10 cellular contexts compared by ENCODE assay signal in genomic region chr22:37808294-37808657, GRCh38. TPM values are rescaled to one million over a fixed set of nuclear protein-coding genes. Genes with fewer than 3 reads are reported as not detected.
DNase-seq lines count a peak whose midpoint lies in the region; ATAC-seq and TF ChIP-seq lines count a peak whose summit lies in the region.
"Had no signal": no experiment of that assay in that cellular context is flagged by ENCODE, and none has a peak within 500 bp of the region (broad histone marks: within the 10 kb centered on the region; RNA-seq: fewer than 3 reads in every experiment).

No MANE protein-coding gene starts in this region.

- ATAC-seq in gastroesophageal sphincter, result no peak
- ATAC-seq in GM19455 (IDR thresholded peaks at IDR 0.05; ENCODE audit: unreplicated experiment), result no peak

- no peak for TF ChIP-seq CTCF in gastroesophageal sphincter (IDR thresholded peaks at IDR 0.05)

- POLR2A ChIA-PET in HEK293T (lab: Yijun Ruan, JAX), result interaction anchor here (0.9 to 6.9 kb wide), 11 partner anchors 9 to 200 kb away, joined by 3 to 78 read pairs (median 5); partner anchors contain the start of genes ANKRD54, GALR3 and GGA1

- H3K4me1 ChIP-seq in HAP-1 (peaks cover 4% of the 10 kb centered on the region), gastroesophageal sphincter (peaks cover 0 to 62% (median 19%) of the 10 kb centered on the region in 3 donors)
- H3K4me1 ChIP-seq: foreskin keratinocyte had no signal

- H3K27me3 ChIP-seq in HAP-1 (ENCODE audit: low read depth) (peaks cover 5% of the 10 kb centered on the region), gastroesophageal sphincter (no peaks in the 10 kb centered on the region)
- H3K27me3 ChIP-seq: foreskin keratinocyte had no signal

- H3K9me3 ChIP-seq in HAP-1, result no peaks in the 10 kb centered on the region
- no peaks in the 10 kb centered on the region for H3K9me3 ChIP-seq in gastroesophageal sphincter

- H3K4me3 ChIP-seq in HAP-1 (peak overlapping the region; percentile 73), gastroesophageal sphincter (peak overlapping the region; percentile 66 to 71), skeletal muscle cell (ENCODE audit: low read depth, low read length) (peak overlapping the region; percentile 75)

- no peak for TF ChIP-seq EP300 in gastroesophageal sphincter (IDR thresholded peaks at IDR 0.05)

- in situ Hi-C loops in HAP-1 (cut with MboI; ENCODE audit: low sequenced_read_pairs), result no loop called here

- CTCF ChIA-PET in HEK293T (lab: Yijun Ruan, JAX), result interaction anchor here (1.6 to 4.4 kb wide), 2 partner anchors 9 to 55 kb away, joined by 3 to 23 read pairs; no protein-coding TSS in a partner anchor

- DNase-seq in HAP-1 (ENCODE audit: low spot score in 2 of 2), result no peak
- DNase-seq in SW480 (ENCODE audit: low spot score), result peak; percentile 10
- no peak for DNase-seq in skeletal muscle cell (ENCODE audit: low read depth)
- DNase-seq in HEK293T (ENCODE audit: extremely low spot score), result no peak
- DNase-seq in activated effector memory CD4-positive, alpha-beta T cell treated with Interleukin-2 at 50 U/mL for 16 hours, result no peak
- no peak for DNase-seq in hippocampal formation (lab: John Stamatoyannopoulos, UW)

- H3K36me3 ChIP-seq in HAP-1 (replicated peaks) (no peaks in the 10 kb centered on the region; the same call in 1 of the 2 replicates), gastroesophageal sphincter (peaks cover 0 to 6% of the 10 kb centered on the region in 2 donors)

- no peak for TF ChIP-seq POLR2A in gastroesophageal sphincter (IDR thresholded peaks at IDR 0.05)

- WGBS in gastroesophageal sphincter (ENCODE audit: low coverage in 1 of 2), 2 donors, result 15% methylated on average over 2 of the region's 8 CpGs; no CpG with 5 or more reads in 1 of the 2 donors

- H3K27ac ChIP-seq in gastroesophageal sphincter, result peak overlapping the region; percentile 15 to 96 (median 86)
- H3K27ac ChIP-seq: foreskin keratinocyte had no signal

TF ChIP-seq in HEK293T, 16 proteins besides CTCF, POLR2A, EP300 and RAD21:
- TF ChIP-seq LEF1 (IDR thresholded peaks at IDR 0.05; ENCODE audit: borderline replicate concordance) (no peak), L3MBTL2 (conservative IDR thresholded peaks at IDR 0.05) (no peak), SUZ12 (IDR thresholded peaks at IDR 0.05) (no peak), ARNT (IDR thresholded peaks at IDR 0.05) (no peak), FOXK2 (IDR thresholded peaks at IDR 0.05) (no peak), ELF4 (IDR thresholded peaks at IDR 0.05) (no peak), FOXA1 (IDR thresholded peaks at IDR 0.05) (no peak), NFRKB (IDR thresholded peaks at IDR 0.05) (no peak), ZNF384 (IDR thresholded peaks at IDR 0.05) (no peak), CTBP1 (IDR thresholded peaks at IDR 0.05; ENCODE audit: borderline replicate concordance) (no peak), TARDBP (IDR thresholded peaks at IDR 0.05) (no peak), PKNOX1 (IDR thresholded peaks at IDR 0.05) (no peak), FOXM1 (IDR thresholded peaks at IDR 0.05; ENCODE audit: borderline replicate concordance) (no peak), SP1 (IDR thresholded peaks at IDR 0.05) (no peak), BHLHE40 (IDR thresholded peaks at IDR 0.05; ENCODE audit: borderline replicate concordance) (no peak), HDGF (IDR thresholded peaks at IDR 0.05; ENCODE audit: borderline replicate concordance) (no peak)

RNA-seq across cellular contexts. Expression of gene GCAT, which starts 0.5 kb away (rescaled TPM):
- total RNA-seq in gastroesophageal sphincter, result 10 to 100 TPM in 3 of 4 donors, 1 to 10 TPM in 1; 8.0 to 21.0 (median 15.7) TPM

RNA-seq across cellular contexts. Expression of gene GALR3, which starts 14.9 kb away (rescaled TPM):
- total RNA-seq in gastroesophageal sphincter, result not detected
- total RNA-seq: foreskin keratinocyte, HT1080 had no signal

RNA-seq across cellular contexts. Expression of gene ANKRD54, which starts 35.9 kb away (rescaled TPM):
- 10 to 100 TPM; 21.3 to 66.6 (median 40.9) TPM for total RNA-seq in gastroesophageal sphincter

RNA-seq across cellular contexts. Expression of gene EIF3L, which starts 40.9 kb away (rescaled TPM):
- 100 to 1,000 TPM; 336 to 538 (median 412) TPM for total RNA-seq in gastroesophageal sphincter
